25 cellular contexts compared by ENCODE assay signal in genomic region chr3:158837232-158837631, GRCh38.
"Had no signal": no experiment of that assay in that cellular context is flagged by ENCODE, and none has a peak within 500 bp of the region (broad histone marks: within the 10 kb centered on the region; RNA-seq: fewer than 3 reads in every experiment).

No MANE protein-coding gene starts in this region.

- ATAC-seq: heart left ventricle; naive thymus-derived CD8-positive, alpha-beta T cell; right lobe of liver; upper lobe of right lung had no signal

- H3K4me1 Mint-ChIP-seq: mesothelial cell of epicardium, nephron had no signal

- H3K4me3 Mint-ChIP-seq: mesothelial cell of epicardium; naive thymus-derived CD8-positive, alpha-beta T cell; nephron; stimulated activated naive CD8-positive, alpha-beta T cell treated with anti-CD3 and anti-CD28 coated beads, Interleukin-15, Interleukin-2, amounts not matched to agents 100 ng/mL and 50 ng/mL, for 24 hours had no signal

- H3K36me3 Mint-ChIP-seq: mesothelial cell of epicardium had no signal

- H3K4me3 ChIP-seq: heart left ventricle, left ventricle myocardium inferior, lung, ovary, right atrium auricular region, right lobe of liver, skin epidermis, suprapubic skin, thoracic aorta, tibial artery, upper lobe of right lung had no signal

- H3K9me3 ChIP-seq: heart left ventricle, left ventricle myocardium inferior, ovary, right atrium auricular region, right lobe of liver, suprapubic skin, thoracic aorta, tibial artery, upper lobe of right lung had no signal

- H3K9me3 Mint-ChIP-seq: mesothelial cell of epicardium; naive thymus-derived CD8-positive, alpha-beta T cell; nephron; stimulated activated naive CD8-positive, alpha-beta T cell treated with anti-CD3 and anti-CD28 coated beads, Interleukin-15, Interleukin-2, amounts not matched to agents 100 ng/mL and 50 ng/mL, for 24 hours had no signal

- H3K4me1 ChIP-seq: heart left ventricle, left ventricle myocardium inferior, right atrium auricular region, right lobe of liver, suprapubic skin, tibial artery, upper lobe of right lung had no signal

- DNase-seq: heart left ventricle; hypothalamus; islet precursor cell; left ventricle myocardium inferior; mesendoderm; naive thymus-derived CD8-positive, alpha-beta T cell; ovary; stimulated activated CD4-positive, alpha-beta T cell treated with anti-CD3 and anti-CD28 coated beads, Interleukin-12 subunit alpha, Interleukin-12 subunit beta, amount 100 ng/mL, for 4 hours; stimulated activated CD4-positive, alpha-beta T cell treated with anti-CD3 and anti-CD28 coated beads, Interleukin-15, amount 100 ng/mL, for 24 hours; stimulated activated CD4-positive, alpha-beta T cell treated with anti-CD3 and anti-CD28 coated beads, Interleukin-2, amount 100 ng/mL, for 24 hours; stimulated activated CD4-positive, alpha-beta T cell treated with anti-CD3 and anti-CD28 coated beads, Interleukin-4, amount 100 ng/mL, for 1 hour; stimulated activated naive CD4-positive, alpha-beta T cell; tibial artery; trophoblast cell; upper lobe of right lung had no signal

- H3K27ac ChIP-seq: heart left ventricle, left ventricle myocardium inferior, ovary, right atrium auricular region, right lobe of liver, skin epidermis, suprapubic skin, thoracic aorta, tibial artery, upper lobe of right lung had no signal

- H3K27me3 Mint-ChIP-seq: naive thymus-derived CD8-positive, alpha-beta T cell; stimulated activated naive CD8-positive, alpha-beta T cell treated with anti-CD3 and anti-CD28 coated beads, Interleukin-15, Interleukin-2, amounts not matched to agents 100 ng/mL and 50 ng/mL, for 24 hours had no signal

- H3K27me3 ChIP-seq: heart left ventricle, ovary, right atrium auricular region, right lobe of liver, suprapubic skin, tibial artery, upper lobe of right lung had no signal

- H3K36me3 ChIP-seq: ovary, right lobe of liver, thoracic aorta, upper lobe of right lung had no signal

- H3K27ac Mint-ChIP-seq: mesothelial cell of epicardium; nephron; progenitor cell of endocrine pancreas; stimulated activated naive CD8-positive, alpha-beta T cell treated with anti-CD3 and anti-CD28 coated beads, Interleukin-15, Interleukin-2, amounts not matched to agents 100 ng/mL and 50 ng/mL, for 24 hours had no signal
